In the genomic region with DNA sequence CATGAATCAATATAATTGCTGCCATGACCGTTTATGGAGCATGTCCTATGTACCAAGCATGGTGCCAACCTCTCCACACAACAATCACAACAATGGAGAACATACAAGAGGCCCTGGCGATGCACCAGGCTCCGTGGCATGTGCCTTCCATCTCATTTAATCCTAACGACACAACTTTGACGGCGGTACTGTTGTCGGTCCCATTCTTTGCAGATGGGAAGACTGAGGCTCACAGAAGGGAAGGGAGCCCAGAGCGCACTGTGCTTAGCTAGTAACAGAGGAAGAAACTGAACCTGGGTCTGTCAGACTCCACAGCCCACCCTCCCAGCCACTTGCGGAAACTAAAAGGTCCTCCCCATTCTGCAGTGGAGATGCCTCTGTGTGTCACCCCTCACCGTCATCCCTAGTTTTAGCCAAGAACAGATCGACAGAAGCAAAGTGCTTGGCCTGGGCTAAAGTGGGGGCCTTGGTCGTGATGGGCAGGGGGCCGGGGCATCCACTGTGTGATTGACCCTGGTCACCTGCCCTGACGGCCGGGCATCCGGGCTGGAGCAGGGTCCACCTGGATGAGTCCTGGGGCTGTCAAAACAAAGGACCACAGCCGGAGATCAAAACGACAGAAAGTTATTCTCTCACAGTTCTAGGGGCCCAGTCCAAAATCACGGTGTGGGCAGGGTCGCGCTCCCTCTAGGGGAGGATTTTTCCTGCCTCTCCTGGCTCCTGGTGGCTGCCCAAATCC, we compare ENCODE assay signal across 14 cellular contexts.
"Had no signal": no experiment of that assay in that cellular context is flagged by ENCODE, and none has a peak within 500 bp of the region (broad histone marks: within the 10 kb centered on the region; RNA-seq: fewer than 3 reads in every experiment).

No MANE protein-coding gene starts in this region.

- H3K4me3 Mint-ChIP-seq: activated naive CD8-positive, alpha-beta T cell; activated T-cell treated with anti-CD3 and anti-CD28 coated beads, Interleukin-2, amount 50 U/mL, for 24 hours; memory B cell had no signal

- ATAC-seq: activated CD4-positive, CD25-positive, alpha-beta regulatory T cell treated with anti-CD3 and anti-CD28 coated beads, Interleukin-2, amount 50 U/mL, for 24 hours; esophagus mucosa; left lobe of liver; SK-N-SH treated with all-trans-retinoic acid at 6 μM for 48 hours; stimulated activated naive CD8-positive, alpha-beta T cell treated with anti-CD3 and anti-CD28 coated beads, Interleukin-15, Interleukin-2, amounts not matched to agents 100 U/mL and 50 U/mL, for 24 hours had no signal

- H3K27me3 Mint-ChIP-seq: activated naive CD8-positive, alpha-beta T cell; activated T-cell treated with anti-CD3 and anti-CD28 coated beads, Interleukin-2, amount 50 U/mL, for 24 hours had no signal

- H3K4me3 ChIP-seq: prostate gland, thoracic aorta had no signal

- H3K4me1 ChIP-seq: prostate gland had no signal

- H3K27ac Mint-ChIP-seq: activated naive CD8-positive, alpha-beta T cell; activated T-cell treated with anti-CD3 and anti-CD28 coated beads, Interleukin-2, amount 50 U/mL, for 24 hours; memory B cell had no signal

- DNase-seq: activated CD4-positive, alpha-beta T cell treated with anti-CD3 and anti-CD28 coated beads, Interleukin-2, amount 50 U/mL, for 4 hours; activated effector memory CD4-positive, alpha-beta T cell treated with anti-CD3 and anti-CD28 coated beads, Interleukin-2, amount 50 U/mL, for 16 hours; activated T-cell treated with anti-CD3 and anti-CD28 coated beads, Interleukin-2, amount 50 U/mL, for 24 hours; stimulated activated CD4-positive, alpha-beta T cell treated with anti-CD3 and anti-CD28 coated beads, Interleukin-4, amount 100 ng/mL, for 1 hour; stimulated activated CD8-positive, alpha-beta memory T cell treated with anti-CD3 and anti-CD28 coated beads, Interleukin-4, amount 100 ng/mL, for 48 hours; stimulated activated naive CD8-positive, alpha-beta T cell treated with anti-CD3 and anti-CD28 coated beads, Interleukin-15, Interleukin-2, amounts not matched to agents 100 U/mL and 50 U/mL, for 24 hours had no signal

- H3K4me1 Mint-ChIP-seq: memory B cell had no signal

- H3K36me3 ChIP-seq: prostate gland, thoracic aorta had no signal

- H3K27ac ChIP-seq: prostate gland, thoracic aorta had no signal

- H3K9me3 ChIP-seq: prostate gland, thoracic aorta had no signal
